In the genomic region with DNA sequence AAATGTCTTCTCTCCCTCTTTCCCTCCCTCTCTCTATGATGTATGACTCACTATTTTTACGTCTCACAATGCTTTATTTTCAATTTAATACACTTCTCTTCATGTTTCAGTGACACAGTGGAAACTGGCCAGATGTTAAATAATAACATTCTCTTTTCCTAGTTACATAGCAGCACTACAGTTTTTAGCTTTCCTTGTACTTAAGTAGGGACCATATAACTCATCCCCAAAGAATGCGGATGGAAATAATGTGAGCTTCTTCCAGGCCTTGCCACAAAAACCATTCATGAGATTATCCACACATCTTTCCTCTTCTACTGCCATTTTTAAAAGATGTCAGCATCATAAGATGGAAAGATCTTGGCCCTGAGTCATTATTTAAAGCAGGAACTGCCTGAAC, we compare ENCODE assay signal across 13 cellular contexts.
DNase-seq lines count a peak whose midpoint lies in the region; ATAC-seq and TF ChIP-seq lines count a peak whose summit lies in the region.
"Had no signal": no experiment of that assay in that cellular context is flagged by ENCODE, and none has a peak within 500 bp of the region (broad histone marks: within the 10 kb centered on the region; RNA-seq: fewer than 3 reads in every experiment).

No MANE protein-coding gene starts in this region.

- peak; percentile 80 for DNase-seq in GM04504 (ENCODE audit: low read depth)
- DNase-seq in T1000 (lab: John Stamatoyannopoulos, UW), result peak; percentile 7
- DNase-seq in fibroblast of peridontal ligament (ENCODE audit: extremely low read depth), result peak; percentile 86
- DNase-seq in smooth muscle cell (lab: John Stamatoyannopoulos, UW; ENCODE audit: unreplicated experiment), result no peak
- no peak for DNase-seq in NCI-H345 (lab: John Stamatoyannopoulos, UW)
- no peak for DNase-seq in PC-9
- DNase-seq: islet precursor cell, naive B cell, NCI-H2171, right lobe of liver, T-helper 17 cell had no signal

- H3K4me2 ChIP-seq in smooth muscle cell (peak overlapping the region; percentile 29), PC-9 (no peak overlapping the region)

- H3K4me1 ChIP-seq in smooth muscle cell (ENCODE audit: low read depth) (no peaks in the 10 kb centered on the region), PC-9 (replicated peaks; ENCODE audit: insufficient read depth) (no peaks in the 10 kb centered on the region)
- H3K4me1 ChIP-seq: esophagus muscularis mucosa, right lobe of liver had no signal

- H3K4me3 ChIP-seq in smooth muscle cell, result no peak overlapping the region
- no peak overlapping the region for H3K4me3 ChIP-seq in PC-9
- H3K4me3 ChIP-seq: esophagus muscularis mucosa, right lobe of liver had no signal

- H3K9ac ChIP-seq in smooth muscle cell (ENCODE audit: low read depth), result peak overlapping the region; percentile 34

- H2AFZ ChIP-seq in smooth muscle cell (ENCODE audit: low read depth) (no peak overlapping the region), PC-9 (no peak overlapping the region)

- TF ChIP-seq CTCF in smooth muscle cell (IDR thresholded peaks at IDR 0.05; ENCODE audit: borderline replicate concordance, insufficient read depth, poor library complexity, severe bottlenecking), result no peak
- TF ChIP-seq CTCF in PC-9 (conservative IDR thresholded peaks at IDR 0.05), result no peak

- H3K9me2 ChIP-seq in PC-9 (ENCODE audit: insufficient read depth), result no peaks in the 10 kb centered on the region

- H3K79me2 ChIP-seq in smooth muscle cell (ENCODE audit: low read depth) (no peaks in the 10 kb centered on the region), PC-9 (ENCODE audit: low read depth) (no peaks in the 10 kb centered on the region)

- H3K9me3 ChIP-seq in smooth muscle cell (replicated peaks; ENCODE audit: low read depth), result no peaks in the 10 kb centered on the region
- no peaks in the 10 kb centered on the region for H3K9me3 ChIP-seq in PC-9 (ENCODE audit: insufficient read depth, low read depth)
- H3K9me3 ChIP-seq: esophagus muscularis mucosa, right lobe of liver had no signal

- CTCF ChIA-PET in PC-9 (lab: Charles Lee), result no interaction called here

- POLR2A ChIA-PET in PC-9 (lab: Charles Lee; ENCODE audit: unreplicated experiment), result no interaction called here

- 15% methylated on average over 2 of the region's 2 CpGs for WGBS in smooth muscle cell (ENCODE audit: low lambda C conversion rate)

- no peaks in the 10 kb centered on the region for H4K20me1 ChIP-seq in smooth muscle cell (ENCODE audit: low read depth)
- no peaks in the 10 kb centered on the region for H4K20me1 ChIP-seq in PC-9 (ENCODE audit: insufficient read depth)

- H3K27ac ChIP-seq in smooth muscle cell (ENCODE audit: low read depth) (peak overlapping the region; percentile 74), PC-9 (no peak overlapping the region)
- H3K27ac ChIP-seq: esophagus muscularis mucosa, right lobe of liver had no signal

- no peak for ATAC-seq in GM21367 (IDR thresholded peaks at IDR 0.05; ENCODE audit: unreplicated experiment)
- ATAC-seq: right lobe of liver, T-helper 17 cell had no signal

- peaks cover 5% of the 10 kb centered on the region for H3F3A ChIP-seq in smooth muscle cell (ENCODE audit: low read depth)
- H3F3A ChIP-seq in PC-9 (ENCODE audit: insufficient read depth, low read depth), result no peaks in the 10 kb centered on the region

- no peaks in the 10 kb centered on the region for H3K36me3 ChIP-seq in smooth muscle cell (ENCODE audit: low read depth)
- no peaks in the 10 kb centered on the region for H3K36me3 ChIP-seq in PC-9 (ENCODE audit: low read depth)
- H3K36me3 ChIP-seq: esophagus muscularis mucosa, right lobe of liver had no signal

- no TSS peak for BruUV-seq in PC-9 (replicated peaks; lab: Mats Ljungman, UMichigan)

- H3K27me3 ChIP-seq in smooth muscle cell (ENCODE audit: low read depth) (no peaks in the 10 kb centered on the region), PC-9 (ENCODE audit: insufficient read depth, low read depth) (no peaks in the 10 kb centered on the region)
- H3K27me3 ChIP-seq: esophagus muscularis mucosa, right lobe of liver had no signal

- intact Hi-C loops in PC-9 (cut with micrococcal nuclease; ENCODE audit: unreplicated experiment), result no loop called here

Comparison
In these comparisons a context has a peak if more than half of its experiments do, and no peak if none do; other contexts are left out.
1. DNase-seq: peak in GM04504 (single experiment), T1000 (single experiment) and fibroblast of peridontal ligament (single experiment); none in smooth muscle cell (single experiment), NCI-H345 (single experiment) and PC-9 (0 of 2).